Comparison of ENCODE assay signal across 8 cellular contexts in the genomic region with DNA sequence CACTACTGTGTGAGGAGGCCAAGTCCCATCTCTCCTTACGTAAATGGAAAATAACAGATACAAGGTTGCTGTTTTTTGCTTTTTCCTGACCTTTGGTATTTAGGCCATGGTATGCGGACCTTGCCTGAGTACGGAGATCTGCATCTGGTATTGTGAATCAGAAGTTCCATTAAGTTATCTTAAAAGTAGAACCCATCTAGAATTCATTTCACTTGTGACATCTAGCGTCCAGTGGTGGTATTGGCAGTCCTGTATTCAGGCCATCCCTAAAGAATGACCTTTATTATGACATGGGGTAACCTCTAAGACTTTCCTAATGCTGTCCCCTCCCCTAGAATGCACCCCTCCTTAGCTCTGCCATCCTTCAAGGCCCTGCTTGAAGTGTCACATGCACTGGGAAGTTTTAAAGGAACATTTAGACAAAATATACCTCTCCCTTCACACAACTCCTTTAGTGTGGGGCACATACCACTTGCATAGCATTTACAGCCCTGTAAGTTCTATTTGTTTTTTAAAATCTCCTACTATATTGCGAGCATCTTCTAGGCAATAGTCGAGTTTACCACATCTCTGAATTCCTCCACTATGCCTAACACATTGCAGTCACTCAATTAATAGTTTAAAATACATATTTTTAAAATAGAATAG. TPM values are rescaled to one million over a fixed set of nuclear protein-coding genes. Genes with fewer than 3 reads are reported as not detected.
A peak's percentile ranks its signal among the peaks of the same experiment; 100 is the strongest.
DNase-seq lines count a peak whose midpoint lies in the region; ATAC-seq and TF ChIP-seq lines count a peak whose summit lies in the region.

No MANE protein-coding gene starts in this region.

- DNase-seq in Daoy (ENCODE audit: low read depth) (peak; percentile 60), astrocyte of the hippocampus (ENCODE audit: low read depth, low spot score) (peak; percentile 73), iPS-NIHi7 (ENCODE audit: extremely low spot score) (peak; percentile 56), mesenteric fat pad (ENCODE audit: low spot score) (no peak)
- peak; percentile 52 for DNase-seq in T-helper 2 cell treated with Interferon-gamma antibody and Interleukin-4, amounts not matched to agents 5 μg/mL and 100 μg/mL, for 36 hours (ENCODE audit: low spot score)
- peak; percentile 12 to 27 for DNase-seq in stimulated activated CD4-positive, alpha-beta T cell treated with anti-CD3 and anti-CD28 coated beads, Interleukin-1b, Interleukin-23, amount 100 ng/mL, for 1 hour (ENCODE audit: low read depth in 2 of 2)

- no peak overlapping the region for H3K27ac ChIP-seq in KMS-11

- H3K9me3 Mint-ChIP-seq in T-helper 2 cell treated with Interferon-gamma antibody and Interleukin-4, amounts not matched to agents 5 μg/mL and 100 μg/mL, for 36 hours: no peaks in the 10 kb centered on the region

- H4K20me1 ChIP-seq in KMS-11 (ENCODE audit: insufficient read depth): no peaks in the 10 kb centered on the region

- no peaks in the 10 kb centered on the region for H3K27me3 ChIP-seq in KMS-11 (ENCODE audit: insufficient read depth, low read depth)

- H3K4me2 ChIP-seq in KMS-11: no peak overlapping the region

- H3K4me3 ChIP-seq in KMS-11 (IDR thresholded peaks at IDR 0.05; ENCODE audit: insufficient read depth, low read depth, low read length): no peak overlapping the region

- no peak overlapping the region for H3K9ac ChIP-seq in KMS-11

- TF ChIP-seq CTCF in KMS-11 (conservative IDR thresholded peaks at IDR 0.05; ENCODE audit: low read depth, low read length): peak; percentile 70

- peak; percentile 46 for ATAC-seq in GM21529 (IDR thresholded peaks at IDR 0.05; ENCODE audit: unreplicated experiment)

- no peak overlapping the region for H2AFZ ChIP-seq in KMS-11 (ENCODE audit: low read depth)

- peaks cover 22% of the 10 kb centered on the region for H3K27me3 Mint-ChIP-seq in T-helper 2 cell treated with Interferon-gamma antibody and Interleukin-4, amounts not matched to agents 5 μg/mL and 100 μg/mL, for 36 hours (ENCODE audit: low read depth)

- H3K27ac Mint-ChIP-seq in T-helper 2 cell treated with Interferon-gamma antibody and Interleukin-4, amounts not matched to agents 5 μg/mL and 100 μg/mL, for 36 hours: no peak overlapping the region

- H3K4me1 Mint-ChIP-seq in T-helper 2 cell treated with Interferon-gamma antibody and Interleukin-4, amounts not matched to agents 5 μg/mL and 100 μg/mL, for 36 hours (ENCODE audit: low read depth): peaks cover 26% of the 10 kb centered on the region

- H3K4me3 Mint-ChIP-seq in T-helper 2 cell treated with Interferon-gamma antibody and Interleukin-4, amounts not matched to agents 5 μg/mL and 100 μg/mL, for 36 hours: peak overlapping the region; percentile 22

- peaks cover 12% of the 10 kb centered on the region for H3K36me3 Mint-ChIP-seq in T-helper 2 cell treated with Interferon-gamma antibody and Interleukin-4, amounts not matched to agents 5 μg/mL and 100 μg/mL, for 36 hours (ENCODE audit: low read depth)

- H3K36me3 ChIP-seq in KMS-11 (ENCODE audit: insufficient read depth): no peaks in the 10 kb centered on the region

- no peaks in the 10 kb centered on the region for H3K4me1 ChIP-seq in KMS-11 (ENCODE audit: low read depth, poor library complexity, severe bottlenecking)

- H3K79me2 ChIP-seq in KMS-11 (ENCODE audit: insufficient read depth, low read depth): peaks cover 21% of the 10 kb centered on the region; the same call in 1 of the 2 replicates

RNA-seq across cellular contexts. Expression of gene SPDL1, which starts 1.9 kb away (rescaled TPM):
- 172 and 182 TPM in 2 replicates for total RNA-seq in Daoy (2014; rRNA removed; shearing (Covaris generic))
- total RNA-seq in mesenteric fat pad: 7.0 TPM

RNA-seq across cellular contexts. Expression of gene DOCK2, which starts 55.4 kb away (rescaled TPM):
- total RNA-seq in Daoy (2014; rRNA removed; shearing (Covaris generic)): 9.3 and 13.3 TPM in 2 replicates
- 49.4 TPM for total RNA-seq in mesenteric fat pad

Comparison
In these comparisons a context has a peak if more than half of its experiments do, and no peak if none do; other contexts are left out.
1. RNA of gene SPDL1, which starts 1.9 kb away (total RNA-seq): 172 to 182 TPM in Daoy; 7.0 TPM in mesenteric fat pad (single experiment); every median in the first group is over 10 times any median in the second.